ENCODE assay signal across 19 cellular contexts in the genomic region with DNA sequence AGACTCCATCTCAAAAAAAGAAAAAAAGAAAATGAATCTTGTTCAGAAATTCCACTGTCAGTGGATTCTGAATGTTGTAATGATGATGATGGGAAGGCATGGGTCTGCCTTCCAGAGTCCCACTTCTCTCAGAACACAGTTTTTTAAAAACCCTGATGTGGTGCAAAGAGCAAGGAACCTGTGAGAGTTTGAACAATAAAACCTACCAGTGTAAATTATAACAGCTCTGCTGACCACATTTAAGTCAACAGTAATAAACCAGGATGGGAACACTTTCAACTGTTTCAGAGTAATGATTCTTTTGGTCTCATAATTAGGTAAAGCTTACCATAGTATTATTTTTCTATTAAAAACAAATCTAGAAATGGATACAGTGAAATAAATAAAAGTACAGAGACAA.
DNase-seq lines count a peak whose midpoint lies in the region; ATAC-seq, FAIRE-seq and TF ChIP-seq lines count a peak whose summit lies in the region.
"Had no signal": no experiment of that assay in that cellular context is flagged by ENCODE, and none has a peak within 500 bp of the region (broad histone marks: within the 10 kb centered on the region; RNA-seq: fewer than 3 reads in every experiment).

No MANE protein-coding gene starts in this region.

- TF ChIP-seq POLR2A in A549 (IDR thresholded peaks at IDR 0.05; ENCODE audit: low read length): no peak

- H3K27ac ChIP-seq in A549 (peak overlapping the region; percentile 6 to 67; a peak in 4 of 6 replicates), SK-N-MC (peak overlapping the region; percentile 39; the same call in 1 of the 2 replicates), colonic mucosa (peak overlapping the region; percentile 53)
- H3K27ac ChIP-seq: 22Rv1, BLaER1, HL-60 had no signal

- H3K9me3 ChIP-seq in A549: no peaks in the 10 kb centered on the region
- no peaks in the 10 kb centered on the region for H3K9me3 ChIP-seq in SK-N-MC (ENCODE audit: low read depth, low read length)
- no peaks in the 10 kb centered on the region for H3K9me3 ChIP-seq in colonic mucosa
- H3K9me3 ChIP-seq in mucosa of descending colon: no peaks in the 10 kb centered on the region
- H3K9me3 ChIP-seq: BLaER1 had no signal

- no peak overlapping the region for H3K9ac ChIP-seq in SK-N-MC (ENCODE audit: insufficient read length)
- H3K9ac ChIP-seq in colonic mucosa (ENCODE audit: low read depth in 2 of 2, low read length in 2 of 2): no peak overlapping the region
- H3K9ac ChIP-seq: BLaER1 had no signal

- H3K4me3 Mint-ChIP-seq in activated CD8-positive, alpha-beta T cell treated with anti-CD3 and anti-CD28 coated beads for 36 hours: no peak overlapping the region
- H3K4me3 Mint-ChIP-seq: CD14-positive monocyte; CD4-positive, alpha-beta memory T cell; H9 had no signal

- no peak for TF ChIP-seq EP300 in A549 (IDR thresholded peaks at IDR 0.05)

- H3K27ac Mint-ChIP-seq in activated CD8-positive, alpha-beta T cell treated with anti-CD3 and anti-CD28 coated beads for 36 hours: no peak overlapping the region
- H3K27ac Mint-ChIP-seq: CD14-positive monocyte; CD4-positive, alpha-beta memory T cell had no signal

- TF ChIP-seq RAD21 in A549 (conservative IDR thresholded peaks at IDR 0.05 in 1 of 2, IDR thresholded peaks at IDR 0.05 in 1 of 2): no peak

- POLR2A ChIA-PET in A549 (lab: Yijun Ruan, JAX): no interaction called here
- POLR2A ChIA-PET in activated CD8-positive, alpha-beta T cell treated with anti-CD3 and anti-CD28 coated beads for 36 hours (lab: Charles Lee): no interaction called here

- H3K27me3 Mint-ChIP-seq in activated CD8-positive, alpha-beta T cell treated with anti-CD3 and anti-CD28 coated beads for 36 hours: no peaks in the 10 kb centered on the region
- H3K27me3 Mint-ChIP-seq: CD4-positive, alpha-beta memory T cell had no signal

- no peaks in the 10 kb centered on the region for H3K4me1 Mint-ChIP-seq in activated CD8-positive, alpha-beta T cell treated with anti-CD3 and anti-CD28 coated beads for 36 hours (ENCODE audit: low read depth)
- H3K4me1 Mint-ChIP-seq: CD14-positive monocyte; CD4-positive, alpha-beta memory T cell had no signal

- H3K4me1 ChIP-seq in A549: 0 out of 3 replicates have a peak, but pooled peaks cover 9% of the 10 kb centered on the region
- no peaks in the 10 kb centered on the region for H3K4me1 ChIP-seq in colonic mucosa
- H3K4me1 ChIP-seq in mucosa of descending colon (ENCODE audit: low read depth): peaks cover 22% of the 10 kb centered on the region
- H3K4me1 ChIP-seq: BLaER1 had no signal

- DNase-seq in A549 (ENCODE audit: low read depth in 1 of 2, low spot score in 1 of 2) (no peak), SK-N-MC (ENCODE audit: low read depth, low spot score) (no peak), colonic mucosa (no peak), mucosa of descending colon (no peak), NCI-H1092 (lab: John Stamatoyannopoulos, UW) (no peak)
- DNase-seq in activated CD8-positive, alpha-beta T cell treated with anti-CD3 and anti-CD28 coated beads for 36 hours: no peak
- DNase-seq in activated CD4-positive, alpha-beta T cell treated with anti-CD3 and anti-CD28 coated beads, Interleukin-2, amount 50 U/mL, for 1 hour: no peak
- no peak for DNase-seq in activated CD4-positive, alpha-beta T cell treated with anti-CD3 and anti-CD28 coated beads, Interleukin-2, amount 50 U/mL, for 48 hours
- DNase-seq: Calu3; CD4-positive, alpha-beta memory T cell; DMS79 treated with DMSO at 0.1 percent for 48 hours; H9 had no signal

- no peaks in the 10 kb centered on the region for H3K9me3 Mint-ChIP-seq in activated CD8-positive, alpha-beta T cell treated with anti-CD3 and anti-CD28 coated beads for 36 hours
- H3K9me3 Mint-ChIP-seq: CD14-positive monocyte; CD4-positive, alpha-beta memory T cell; H9 had no signal

- TF ChIP-seq CTCF in A549 (IDR thresholded peaks at IDR 0.05) (no peak), colonic mucosa (IDR thresholded peaks at IDR 0.05) (no peak), mucosa of descending colon (IDR thresholded peaks at IDR 0.05) (no peak)
- no peak for TF ChIP-seq CTCF in activated CD8-positive, alpha-beta T cell treated with anti-CD3 and anti-CD28 coated beads for 36 hours (IDR thresholded peaks at IDR 0.05)

- H3K36me3 Mint-ChIP-seq in activated CD8-positive, alpha-beta T cell treated with anti-CD3 and anti-CD28 coated beads for 36 hours (ENCODE audit: low read depth): no peaks in the 10 kb centered on the region
- H3K36me3 Mint-ChIP-seq: CD14-positive monocyte had no signal

- ATAC-seq in A549 (no peak; a peak in 1 of 6 replicates), mucosa of descending colon (peak; percentile 90)
- no peak for ATAC-seq in activated CD8-positive, alpha-beta T cell treated with anti-CD3 and anti-CD28 coated beads for 36 hours
- ATAC-seq: GM12878 had no signal

- intact Hi-C loops in colonic mucosa (cut with DNase I): no loop called here
- intact Hi-C loops in mucosa of descending colon (cut with DNase I, micrococcal nuclease): no loop called here
- intact Hi-C loops in activated CD8-positive, alpha-beta T cell treated with anti-CD3 and anti-CD28 coated beads for 36 hours (cut with micrococcal nuclease): no loop called here

- peak overlapping the region; percentile 51 for H3K4me2 ChIP-seq in A549
- H3K4me2 ChIP-seq: BLaER1 had no signal

- CTCF ChIA-PET in A549 (lab: Yijun Ruan, JAX): interaction anchor here (0.6 to 11.3 kb wide), 7 partner anchors 15 to 220 kb away, joined by 3 to 205 read pairs (median 4); partner anchors contain the start of gene MYO1D
- CTCF ChIA-PET in activated CD8-positive, alpha-beta T cell treated with anti-CD3 and anti-CD28 coated beads for 36 hours (lab: Charles Lee): interaction anchor here (0.7 to 8.2 kb wide), 4 partner anchors 32 to 164 kb away, joined by 3 to 130 read pairs (median 6); partner anchors contain the start of gene MYO1D

- no peak for FAIRE-seq in A549 (lab: Jason Lieb, UNC)
- FAIRE-seq: GM12878, GM19239, H1 had no signal

- 0 out of 3 replicates have a peak overlapping the region, but pooled peaks have one; percentile 7 for H3K4me3 ChIP-seq in A549
- H3K4me3 ChIP-seq in SK-N-MC: peak overlapping the region; percentile 30; the same call in 1 of the 2 replicates
- H3K4me3 ChIP-seq in colonic mucosa: no peak overlapping the region
- H3K4me3 ChIP-seq in mucosa of descending colon: no peak overlapping the region
- H3K4me3 ChIP-seq: BLaER1, GM12878 had no signal

- H3K27me3 ChIP-seq in colonic mucosa: no peaks in the 10 kb centered on the region
- H3K27me3 ChIP-seq: BLaER1 had no signal

- H3K36me3 ChIP-seq in SK-N-MC (ENCODE audit: insufficient read depth, low read length) (no peaks in the 10 kb centered on the region), colonic mucosa (no peaks in the 10 kb centered on the region), mucosa of descending colon (ENCODE audit: low read depth) (no peaks in the 10 kb centered on the region)
- H3K36me3 ChIP-seq: BLaER1 had no signal

TF ChIP-seq in A549, 52 proteins besides CTCF, POLR2A, EP300 and RAD21:
- no peak for TF ChIP-seq ZNF302 (CRISPR knock-in tag; IDR thresholded peaks at IDR 0.05)

Comparison
In these comparisons a context has a peak if more than half of its experiments do, and no peak if none do; other contexts are left out.
1. H3K4me3 ChIP-seq: peak in A549 (single experiment) and SK-N-MC (single experiment); none in colonic mucosa (single experiment) and mucosa of descending colon (single experiment).
2. Peak in every context shown above with its lines, with median percentiles within 50 percentile points of each other: H3K27ac ChIP-seq.